Comparison of ENCODE assay signal across 8 cellular contexts in genomic region chr2:42770288-42771131, GRCh38. TPM values are rescaled to one million over a fixed set of nuclear protein-coding genes. Genes with fewer than 3 reads are reported as not detected.
DNase-seq lines count a peak whose midpoint lies in the region; ATAC-seq, FAIRE-seq and TF ChIP-seq lines count a peak whose summit lies in the region.

No MANE protein-coding gene starts in this region.

- H3K4me1 ChIP-seq in small intestine (ENCODE audit: control insufficient read depth in 2 of 2, insufficient read depth in 1 of 2, low read depth in 1 of 2, low read length in 1 of 2) = no peaks in the 10 kb centered on the region

- no peaks in the 10 kb centered on the region for H3K27me3 ChIP-seq in small intestine (ENCODE audit: control insufficient read depth in 2 of 2, insufficient read depth in 2 of 2, low read length in 2 of 2)

- 82 to 89% (median 83%) methylated on average over 19 of the region's 19 CpGs for WGBS in small intestine, 3 donors

- no peaks in the 10 kb centered on the region for H3K9me3 ChIP-seq in small intestine (ENCODE audit: control insufficient read depth, low read depth)

- no peak for FAIRE-seq in small intestine (lab: Jason Lieb, UNC)

- H3K36me3 ChIP-seq in small intestine (ENCODE audit: control insufficient read depth in 2 of 2, insufficient read depth in 2 of 2, low read length in 2 of 2) = peaks cover 0 to 2% of the 10 kb centered on the region in 2 donors

- H3K27ac ChIP-seq in small intestine (ENCODE audit: low read depth in 1 of 2, low read length in 1 of 2) = no peak overlapping the region

- ATAC-seq in HG02642 (IDR thresholded peaks at IDR 0.05; ENCODE audit: poor library complexity, unreplicated experiment) (peak; percentile 49), GM19328 (IDR thresholded peaks at IDR 0.05; ENCODE audit: unreplicated experiment) (no peak)

- TF ChIP-seq CTCF in choroid plexus epithelial cell (conservative IDR thresholded peaks at IDR 0.05; ENCODE audit: low read depth, low read length) = peak; percentile 67

- no peak overlapping the region for H3K4me3 ChIP-seq in choroid plexus epithelial cell (ENCODE audit: low read depth, low read length)
- no peak overlapping the region for H3K4me3 ChIP-seq in small intestine (ENCODE audit: low read depth in 1 of 2, low read length in 2 of 2)

- DNase-seq in GM04504 (ENCODE audit: low read depth) = peak; percentile 15
- peak; percentile 65 to 83 for DNase-seq in NOMO-1 (lab: John Stamatoyannopoulos, UW; ENCODE audit: unreplicated experiment in 2 of 2)
- DNase-seq in choroid plexus epithelial cell (ENCODE audit: low read depth) = peak; percentile 78
- peak; percentile 81 for DNase-seq in mesenteric fat pad (ENCODE audit: low spot score)
- no peak for DNase-seq in small intestine
- no peak for DNase-seq in amniotic stem cell (lab: John Stamatoyannopoulos, UW)

RNA-seq across cellular contexts. Expression of gene OXER1, which starts 6.6 kb away (rescaled TPM):
- total RNA-seq in mesenteric fat pad = 0.84 TPM
- polyA plus RNA-seq in small intestine = 10 to 100 TPM in 2 of 3 donors, 1 to 10 TPM in 1; 6.4 to 40.3 (median 10.8) TPM

RNA-seq across cellular contexts. Expression of gene HAAO, which starts 21.9 kb away (rescaled TPM):
- 2.8 TPM for total RNA-seq in mesenteric fat pad
- 100 to 1,000 TPM in 1 of 3 donors, 10 to 100 TPM in 2; 23.8 to 147 (median 27.6) TPM for polyA plus RNA-seq in small intestine

Comparison
In these comparisons a context has a peak if more than half of its experiments do, and no peak if none do; other contexts are left out.
1. DNase-seq: peak in GM04504 (single experiment), NOMO-1 (2 of 2), choroid plexus epithelial cell (single experiment) and mesenteric fat pad (single experiment); none in small intestine (single experiment) and amniotic stem cell (single experiment).